Comparison of ENCODE assay signal across 10 cellular contexts in the genomic region with DNA sequence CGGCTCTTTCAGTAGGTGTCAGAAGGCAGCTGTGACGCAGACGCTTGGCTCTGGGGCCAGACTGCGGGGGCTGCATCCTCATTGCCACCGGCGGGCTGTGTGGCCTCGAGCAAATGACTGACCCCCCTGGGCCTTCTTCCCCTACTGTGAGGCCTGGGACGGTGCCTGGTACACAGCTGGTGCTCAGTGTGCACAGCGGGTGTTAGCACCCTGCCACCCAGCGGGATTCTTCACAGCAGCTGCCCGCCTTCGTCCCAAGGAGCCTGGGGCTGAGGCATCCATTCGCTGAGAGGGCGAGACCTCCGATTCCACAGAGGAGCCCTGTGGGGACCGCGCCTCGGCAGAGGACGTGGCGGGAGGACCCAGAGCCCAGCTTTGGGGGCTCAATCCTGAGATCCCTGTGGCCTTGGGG. TPM values are rescaled to one million over a fixed set of nuclear protein-coding genes. Genes with fewer than 3 reads are reported as not detected.
DNase-seq lines count a peak whose midpoint lies in the region; ATAC-seq, FAIRE-seq and TF ChIP-seq lines count a peak whose summit lies in the region.
"Had no signal": no experiment of that assay in that cellular context is flagged by ENCODE, and none has a peak within 500 bp of the region (broad histone marks: within the 10 kb centered on the region; RNA-seq: fewer than 3 reads in every experiment).

No MANE protein-coding gene starts in this region.

- H3K79me2 ChIP-seq in SK-N-SH (ENCODE audit: insufficient read depth), result no peaks in the 10 kb centered on the region

- H3K9ac ChIP-seq in kidney (ENCODE audit: low read length in 2 of 2), result peak overlapping the region in 1 of 2 donors; percentile 80
- no peak overlapping the region for H3K9ac ChIP-seq in SK-N-SH

- H3K9me3 Mint-ChIP-seq in activated T-helper 17 cell treated with anti-CD3 and anti-CD28 coated beads, Interleukin-2, amount 50 U/mL, for 72 hours, result no peaks in the 10 kb centered on the region
- no peaks in the 10 kb centered on the region for H3K9me3 Mint-ChIP-seq in stimulated activated memory B cell treated with anti-CD40 and anti-IgM and Interleukin-4, amounts not matched to agents 10 μg/mL and 1 μg/mL and 100 μg/mL, for 72 hours

- no peaks in the 10 kb centered on the region for H3K9me3 ChIP-seq in kidney (ENCODE audit: control insufficient read depth in 1 of 2, low read length in 2 of 2)
- H3K9me3 ChIP-seq in SK-N-SH, result no peaks in the 10 kb centered on the region

- H4K20me1 ChIP-seq in SK-N-SH (ENCODE audit: insufficient read depth), result no peaks in the 10 kb centered on the region

- no peaks in the 10 kb centered on the region for H3K27me3 ChIP-seq in SK-N-SH (ENCODE audit: insufficient read depth)

- H3K9me2 ChIP-seq in SK-N-SH, result no peaks in the 10 kb centered on the region

- no peak for FAIRE-seq in kidney (lab: Jason Lieb, UNC)
- FAIRE-seq: islet of Langerhans had no signal

- H3K36me3 ChIP-seq in kidney (ENCODE audit: control insufficient read depth in 1 of 2, insufficient read depth in 2 of 2, low read length in 2 of 2) (no peaks in the 10 kb centered on the region), SK-N-SH (replicated peaks in 1 of 2; ENCODE audit: control insufficient read depth in 1 of 2, insufficient read depth in 2 of 2, low read length in 1 of 2) (no peaks in the 10 kb centered on the region)

- ATAC-seq in activated T-helper 17 cell treated with anti-CD3 and anti-CD28 coated beads, Interleukin-2, amount 50 U/mL, for 72 hours (replicated peaks), result no peak
- ATAC-seq in stimulated activated memory B cell treated with anti-CD40 and anti-IgM and Interleukin-4, amounts not matched to agents 10 μg/mL and 1 μg/mL and 100 μg/mL, for 72 hours, result no peak

- peaks cover 25% of the 10 kb centered on the region for H3K4me1 Mint-ChIP-seq in activated T-helper 17 cell treated with anti-CD3 and anti-CD28 coated beads, Interleukin-2, amount 50 U/mL, for 72 hours
- H3K4me1 Mint-ChIP-seq in stimulated activated memory B cell treated with anti-CD40 and anti-IgM and Interleukin-4, amounts not matched to agents 10 μg/mL and 1 μg/mL and 100 μg/mL, for 72 hours, result peaks cover 64% of the 10 kb centered on the region

- H3K4me3 ChIP-seq in GM08714 (ENCODE audit: low read length) (peak overlapping the region; percentile 12; the same call in 1 of the 2 replicates), kidney (ENCODE audit: low read length in 2 of 2) (peak overlapping the region in 1 of 2 donors; percentile 55), SK-N-SH (ENCODE audit: low read depth in 2 of 2, low read length in 1 of 2) (no peak overlapping the region)

- TF ChIP-seq CTCF in kidney (IDR thresholded peaks at IDR 0.05; ENCODE audit: borderline replicate concordance, extremely low read depth, insufficient read depth), result no peak
- TF ChIP-seq CTCF in SK-N-SH (IDR thresholded peaks at IDR 0.05), result no peak

- peak overlapping the region; percentile 94 for H3K27ac Mint-ChIP-seq in activated T-helper 17 cell treated with anti-CD3 and anti-CD28 coated beads, Interleukin-2, amount 50 U/mL, for 72 hours
- H3K27ac Mint-ChIP-seq in stimulated activated memory B cell treated with anti-CD40 and anti-IgM and Interleukin-4, amounts not matched to agents 10 μg/mL and 1 μg/mL and 100 μg/mL, for 72 hours, result peak overlapping the region; percentile 96

- DNase-seq in kidney, result no peak
- DNase-seq in ureter (ENCODE audit: low spot score), result no peak
- no peak for DNase-seq in SK-N-SH
- DNase-seq in NCI-H82 treated with DMSO at 0.1 percent for 48 hours (lab: John Stamatoyannopoulos, UW; ENCODE audit: unreplicated experiment), result no peak
- no peak for DNase-seq in anterior cingulate cortex (lab: John Stamatoyannopoulos, UW)
- DNase-seq: NCI-H510A had no signal

- H3K4me3 Mint-ChIP-seq in activated T-helper 17 cell treated with anti-CD3 and anti-CD28 coated beads, Interleukin-2, amount 50 U/mL, for 72 hours, result peak overlapping the region; percentile 84
- H3K4me3 Mint-ChIP-seq in stimulated activated memory B cell treated with anti-CD40 and anti-IgM and Interleukin-4, amounts not matched to agents 10 μg/mL and 1 μg/mL and 100 μg/mL, for 72 hours, result no peak overlapping the region

- intact Hi-C loops in kidney (cut with DNase I), result no loop called here

- POLR2A ChIA-PET in SK-N-SH (lab: Yijun Ruan, JAX), result no interaction called here

- TF ChIP-seq EP300 in SK-N-SH (IDR thresholded peaks at IDR 0.05; ENCODE audit: borderline replicate concordance in 1 of 2, low read depth in 1 of 2, low read length in 1 of 2), result no peak

- H3K27ac ChIP-seq in kidney (ENCODE audit: low read depth in 2 of 2, low read length in 2 of 2), result peak overlapping the region; percentile 87 to 97
- peak overlapping the region in 1 of 2 experiments; percentile 99; a peak in 2 of 4 replicates for H3K27ac ChIP-seq in SK-N-SH (ENCODE audit: low read depth in 2 of 2, low read length in 1 of 2)

- no peak overlapping the region for H2AFZ ChIP-seq in SK-N-SH (ENCODE audit: low read depth)

- H3F3A ChIP-seq in SK-N-SH (replicated peaks; ENCODE audit: insufficient read depth), result no peaks in the 10 kb centered on the region

- peaks cover 27% of the 10 kb centered on the region for H3K36me3 Mint-ChIP-seq in activated T-helper 17 cell treated with anti-CD3 and anti-CD28 coated beads, Interleukin-2, amount 50 U/mL, for 72 hours (ENCODE audit: low read depth)
- H3K36me3 Mint-ChIP-seq in stimulated activated memory B cell treated with anti-CD40 and anti-IgM and Interleukin-4, amounts not matched to agents 10 μg/mL and 1 μg/mL and 100 μg/mL, for 72 hours, result peaks cover 5% of the 10 kb centered on the region

- H3K4me1 ChIP-seq in kidney (ENCODE audit: control insufficient read depth in 1 of 2, insufficient read depth in 1 of 2, low read depth in 1 of 2, low read length in 2 of 2), result peaks cover 12 to 17% of the 10 kb centered on the region in 2 donors
- H3K4me1 ChIP-seq in SK-N-SH (ENCODE audit: control insufficient read depth in 1 of 2, insufficient read depth in 2 of 2, low read depth in 1 of 2, low read length in 1 of 2), result peaks cover 0 to 67% of the 10 kb centered on the region in 2 experiments; a peak in 3 of 4 replicates

- TF ChIP-seq RAD21 in SK-N-SH (IDR thresholded peaks at IDR 0.05; ENCODE audit: low read length), result no peak

- no peaks in the 10 kb centered on the region for H3K27me3 Mint-ChIP-seq in activated T-helper 17 cell treated with anti-CD3 and anti-CD28 coated beads, Interleukin-2, amount 50 U/mL, for 72 hours
- no peaks in the 10 kb centered on the region for H3K27me3 Mint-ChIP-seq in stimulated activated memory B cell treated with anti-CD40 and anti-IgM and Interleukin-4, amounts not matched to agents 10 μg/mL and 1 μg/mL and 100 μg/mL, for 72 hours

- H3K4me2 ChIP-seq in SK-N-SH, result no peak overlapping the region

- no CpG with 5 or more reads among the region's 20 CpGs for WGBS in SK-N-SH (ENCODE audit: low lambda C conversion rate)

- CTCF ChIA-PET in SK-N-SH (lab: Yijun Ruan, JAX), result interaction anchor here (0.6 to 7.4 kb wide), 3 partner anchors 26 to 139 kb away, joined by 3 to 66 read pairs (median 3); no protein-coding TSS in a partner anchor

TF ChIP-seq in SK-N-SH, 30 proteins besides CTCF, POLR2A, EP300 and RAD21 (continues in another document):
- TF ChIP-seq FOSL2 (IDR thresholded peaks at IDR 0.05; ENCODE audit: borderline replicate concordance, low read depth) (no peak), TEAD4 (IDR thresholded peaks at IDR 0.05; ENCODE audit: borderline replicate concordance, insufficient read depth) (no peak), MAX (IDR thresholded peaks at IDR 0.05; ENCODE audit: low read depth) (no peak), RFX5 (IDR thresholded peaks at IDR 0.05; ENCODE audit: low read length) (no peak), RCOR1 (IDR thresholded peaks at IDR 0.05; ENCODE audit: low read length) (no peak), NFIC (IDR thresholded peaks at IDR 0.05; ENCODE audit: borderline replicate concordance) (no peak), FOXJ3 (CRISPR knock-in tag; IDR thresholded peaks at IDR 0.05) (no peak)
- TF ChIP-seq, protein P1, sequence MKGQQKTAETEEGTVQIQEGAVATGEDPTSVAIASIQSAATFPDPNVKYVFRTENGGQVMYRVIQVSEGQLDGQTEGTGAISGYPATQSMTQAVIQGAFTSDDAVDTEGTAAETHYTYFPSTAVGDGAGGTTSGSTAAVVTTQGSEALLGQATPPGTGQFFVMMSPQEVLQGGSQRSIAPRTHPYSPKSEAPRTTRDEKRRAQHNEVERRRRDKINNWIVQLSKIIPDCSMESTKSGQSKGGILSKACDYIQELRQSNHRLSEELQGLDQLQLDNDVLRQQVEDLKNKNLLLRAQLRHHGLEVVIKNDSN (IDR thresholded peaks at IDR 0.05; ENCODE audit: borderline replicate concordance, low read depth), result no peak

RNA-seq across cellular contexts. Expression of gene SLCO4A1, which starts 10.6 kb away (rescaled TPM):
- 10 to 100 TPM; 41.1 to 53.6 TPM for total RNA-seq in activated T-helper 17 cell treated with anti-CD3 and anti-CD28 coated beads, Interleukin-2, amount 50 U/mL, for 72 hours
- total RNA-seq in kidney (80.3 TPM), ureter (33.2 TPM)
- polyA plus RNA-seq in kidney (ENCODE audit: insufficient read depth, low read depth, low replicate concordance) (12.4 TPM), SK-N-SH (2012; rRNA removed) (0.33 and 0.36 TPM in 2 replicates)
- polyA plus RNA-seq in SK-N-SH (2012; cell fraction: cytosol; rRNA removed), result 0.19 and 0.42 TPM in 2 replicates
- 0.55 and 0.91 TPM in 2 replicates for polyA plus RNA-seq in SK-N-SH (2012; cell fraction: nucleus; rRNA removed)

RNA-seq across cellular contexts. Expression of gene NTSR1, which starts 55.7 kb away (rescaled TPM):
- not detected for total RNA-seq in activated T-helper 17 cell treated with anti-CD3 and anti-CD28 coated beads, Interleukin-2, amount 50 U/mL, for 72 hours
- total RNA-seq in kidney (0.09 TPM), ureter (not detected)
- polyA plus RNA-seq in kidney (ENCODE audit: insufficient read depth, low read depth, low replicate concordance) (not detected), SK-N-SH (2012; rRNA removed) (3.1 and 8.2 TPM in 2 replicates)
- polyA plus RNA-seq in SK-N-SH (2012; cell fraction: cytosol; rRNA removed), result 2.1 and 4.3 TPM in 2 replicates
- polyA plus RNA-seq in SK-N-SH (2012; cell fraction: nucleus; rRNA removed), result 6.4 and 11.3 TPM in 2 replicates
